ENCODE assay signal across 13 cellular contexts in genomic region chr9:132236662-132237311, GRCh38.
A peak's percentile ranks its signal among the peaks of the same experiment; 100 is the strongest.
DNase-seq lines count a peak whose midpoint lies in the region; ATAC-seq and TF ChIP-seq lines count a peak whose summit lies in the region.
"Had no signal": no experiment of that assay in that cellular context is flagged by ENCODE, and none has a peak within 500 bp of the region (broad histone marks: within the 10 kb centered on the region; RNA-seq: fewer than 3 reads in every experiment).

No MANE protein-coding gene starts in this region.

- intact Hi-C loops in CD4-positive, alpha-beta T cell (cut with DNase I, micrococcal nuclease), result loop anchor here (1.0 to 2.0 kb wide), 3 partner anchors 66 to 474 kb away; no protein-coding TSS in a partner anchor

- H3K4me3 ChIP-seq in coronary artery, result no peak overlapping the region
- H3K4me3 ChIP-seq: pancreas, upper lobe of left lung had no signal

- peaks cover 4% of the 10 kb centered on the region for H3K27me3 Mint-ChIP-seq in CD4-positive, alpha-beta T cell
- H3K27me3 Mint-ChIP-seq in progenitor cell of endocrine pancreas, result peaks cover 42% of the 10 kb centered on the region
- H3K27me3 Mint-ChIP-seq: stimulated activated naive CD8-positive, alpha-beta T cell treated with anti-CD3 and anti-CD28 coated beads, Interleukin-15, Interleukin-2, amounts not matched to agents 100 ng/mL and 50 ng/mL, for 24 hours had no signal

- no peaks in the 10 kb centered on the region for H3K9me3 Mint-ChIP-seq in CD4-positive, alpha-beta T cell
- no peaks in the 10 kb centered on the region for H3K9me3 Mint-ChIP-seq in progenitor cell of endocrine pancreas (ENCODE audit: low read depth)
- H3K9me3 Mint-ChIP-seq: activated CD4-positive, alpha-beta T cell treated with anti-CD3 and anti-CD28 coated beads, Interleukin-2, amount 10 ng/mL, durations not matched to agents 24 days and 14 days; stimulated activated naive CD8-positive, alpha-beta T cell treated with anti-CD3 and anti-CD28 coated beads, Interleukin-15, Interleukin-2, amounts not matched to agents 100 ng/mL and 50 ng/mL, for 24 hours had no signal

- no peak overlapping the region for H3K27ac Mint-ChIP-seq in CD4-positive, alpha-beta T cell
- peak overlapping the region; percentile 47 for H3K27ac Mint-ChIP-seq in progenitor cell of endocrine pancreas
- H3K27ac Mint-ChIP-seq: activated CD4-positive, alpha-beta T cell treated with anti-CD3 and anti-CD28 coated beads, Interleukin-2, amount 10 ng/mL, durations not matched to agents 24 days and 14 days; stimulated activated naive CD8-positive, alpha-beta T cell treated with anti-CD3 and anti-CD28 coated beads, Interleukin-15, Interleukin-2, amounts not matched to agents 100 ng/mL and 50 ng/mL, for 24 hours had no signal

- peaks cover 14% of the 10 kb centered on the region for H3K4me1 Mint-ChIP-seq in CD4-positive, alpha-beta T cell (ENCODE audit: low read depth)
- peaks cover 2% of the 10 kb centered on the region for H3K4me1 Mint-ChIP-seq in progenitor cell of endocrine pancreas (ENCODE audit: low read depth)

- TF ChIP-seq CTCF in CD4-positive, alpha-beta T cell (IDR thresholded peaks at IDR 0.05), result peak; percentile 67
- TF ChIP-seq CTCF in LNCAP (IDR thresholded peaks at IDR 0.05) (peak; percentile 62; the same call in 1 of the 2 replicates), coronary artery (IDR thresholded peaks at IDR 0.05) (peak; percentile 40), progenitor cell of endocrine pancreas (IDR thresholded peaks at IDR 0.05; ENCODE audit: unreplicated experiment) (no peak), GM10248 (IDR thresholded peaks at IDR 0.05; ENCODE audit: control extremely low read depth, extremely low read depth, low read depth, missing control alignments) (no peak)

- no peak for ATAC-seq in CD4-positive, alpha-beta T cell (ENCODE audit: poor library complexity)
- ATAC-seq in HG03354 (IDR thresholded peaks at IDR 0.05; ENCODE audit: poor library complexity, severe bottlenecking, unreplicated experiment), result no peak

- peak overlapping the region; percentile 26 for H3K4me3 Mint-ChIP-seq in CD4-positive, alpha-beta T cell
- no peak overlapping the region for H3K4me3 Mint-ChIP-seq in progenitor cell of endocrine pancreas (ENCODE audit: low read depth)
- H3K4me3 Mint-ChIP-seq: activated CD4-positive, alpha-beta T cell treated with anti-CD3 and anti-CD28 coated beads, Interleukin-2, amount 10 ng/mL, durations not matched to agents 24 days and 14 days; stimulated activated naive CD8-positive, alpha-beta T cell treated with anti-CD3 and anti-CD28 coated beads, Interleukin-15, Interleukin-2, amounts not matched to agents 100 ng/mL and 50 ng/mL, for 24 hours had no signal

- H3K9me3 ChIP-seq in CD4-positive, alpha-beta T cell (ENCODE audit: control insufficient read depth, low read length), result no peaks in the 10 kb centered on the region
- H3K9me3 ChIP-seq: pancreas, upper lobe of left lung had no signal

- POLR2A ChIA-PET in CD4-positive, alpha-beta T cell (lab: Charles Lee), result interaction anchor here (1.1 kb wide), 1 partner anchor 67 kb away, joined by 3 read pairs; no protein-coding TSS in a partner anchor
- POLR2A ChIA-PET in GM10248 (lab: Yijun Ruan, JAX), result no interaction called here

- no peak overlapping the region for H3K27ac ChIP-seq in CD4-positive, alpha-beta T cell (ENCODE audit: low read depth, low read length)
- H3K27ac ChIP-seq in coronary artery, result no peak overlapping the region
- H3K27ac ChIP-seq: pancreas, upper lobe of left lung had no signal

- no peak for DNase-seq in CD4-positive, alpha-beta T cell
- no peak for DNase-seq in coronary artery (ENCODE audit: low spot score)
- DNase-seq in progenitor cell of endocrine pancreas (ENCODE audit: low spot score, unreplicated experiment), result no peak
- no peak for DNase-seq in GM10248 (ENCODE audit: extremely low spot score)
- no peak for DNase-seq in hypothalamus (lab: John Stamatoyannopoulos, UW)
- no peak for DNase-seq in inferior parietal cortex (ENCODE audit: extremely low spot score)
- DNase-seq: NCI-H1436 treated with DMSO at 0.1 percent for 48 hours had no signal

- peaks cover 5% of the 10 kb centered on the region for H3K36me3 Mint-ChIP-seq in CD4-positive, alpha-beta T cell (ENCODE audit: low read depth)
- H3K36me3 Mint-ChIP-seq in progenitor cell of endocrine pancreas (ENCODE audit: insufficient read depth), result no peaks in the 10 kb centered on the region

- no peaks in the 10 kb centered on the region for H3K27me3 ChIP-seq in CD4-positive, alpha-beta T cell (ENCODE audit: control insufficient read depth, insufficient read depth, low read length)
- H3K27me3 ChIP-seq: pancreas, upper lobe of left lung had no signal

- CTCF ChIA-PET in CD4-positive, alpha-beta T cell (lab: Charles Lee), result interaction anchor here (0.5 to 1.2 kb wide), 13 partner anchors 10 to 633 kb away, joined by 3 to 9 read pairs (median 3); no protein-coding TSS in a partner anchor
- CTCF ChIA-PET in GM10248 (lab: Yijun Ruan, JAX), result interaction anchor here (0.7 to 10.0 kb wide), 35 partner anchors 9 to 1111 kb away, joined by 3 to 154 read pairs (median 4); partner anchors contain the start of genes MED27 and NUP214

Comparison
In these comparisons a context has a peak if more than half of its experiments do, and no peak if none do; other contexts are left out.
1. CTCF ChIP-seq: peak in CD4-positive, alpha-beta T cell (single experiment), LNCAP (single experiment) and coronary artery (single experiment); none in progenitor cell of endocrine pancreas (single experiment) and GM10248 (single experiment).